8 cellular contexts compared by ENCODE assay signal in genomic region chr22:40107756-40108437, GRCh38.
DNase-seq lines count a peak whose midpoint lies in the region; ATAC-seq, FAIRE-seq and TF ChIP-seq lines count a peak whose summit lies in the region.

No MANE protein-coding gene starts in this region.

- H3K9me3 ChIP-seq in adrenal gland (replicated peaks in 1 of 3): no peaks in the 10 kb centered on the region
- no peaks in the 10 kb centered on the region for H3K9me3 ChIP-seq in kidney (ENCODE audit: control insufficient read depth in 1 of 2, low read length in 2 of 2)
- no peaks in the 10 kb centered on the region for H3K9me3 ChIP-seq in suprapubic skin

- TF ChIP-seq POLR2A in adrenal gland (IDR thresholded peaks at IDR 0.05) (no peak), suprapubic skin (IDR thresholded peaks at IDR 0.05) (no peak)

- TF ChIP-seq CTCF in adrenal gland (IDR thresholded peaks at IDR 0.05): no peak
- TF ChIP-seq CTCF in kidney (IDR thresholded peaks at IDR 0.05; ENCODE audit: borderline replicate concordance, extremely low read depth, insufficient read depth): no peak
- no peak for TF ChIP-seq CTCF in suprapubic skin (IDR thresholded peaks at IDR 0.05)

- DNase-seq in stimulated activated CD4-positive, alpha-beta T cell treated with anti-CD3 and anti-CD28 coated beads, Interleukin-12 subunit alpha, Interleukin-12 subunit beta, amount 100 ng/mL, for 4 hours: peak; percentile 16
- no peak for DNase-seq in stimulated activated CD4-positive, alpha-beta T cell treated with anti-CD3 and anti-CD28 coated beads, Interleukin-4, amount 100 ng/mL, for 1 hour
- peak in 6 of 7 donors; percentile 27 to 74 (median 46) for DNase-seq in adrenal gland
- DNase-seq in kidney: no peak
- DNase-seq in suprapubic skin (ENCODE audit: low spot score in 2 of 2): no peak
- DNase-seq in NK-92 treated with Interleukin-12 subunit alpha and Interleukin-12 subunit beta, amount 100 ng/mL, for 24 hours (lab: John Stamatoyannopoulos, UW): no peak
- DNase-seq in occipital lobe (lab: John Stamatoyannopoulos, UW): no peak

- H3K4me1 ChIP-seq in adrenal gland (replicated peaks in 1 of 2) (peaks cover 11 to 32% of the 10 kb centered on the region in 2 donors), kidney (ENCODE audit: control insufficient read depth in 1 of 2, insufficient read depth in 1 of 2, low read depth in 1 of 2, low read length in 2 of 2) (peaks cover 9 to 15% of the 10 kb centered on the region in 2 donors), suprapubic skin (peaks cover 24% of the 10 kb centered on the region)

- peak overlapping the region in 4 of 5 donors; percentile 7 to 68 (median 54) for H3K27ac ChIP-seq in adrenal gland
- H3K27ac ChIP-seq in kidney (ENCODE audit: low read depth in 2 of 2, low read length in 2 of 2): peak overlapping the region in 1 of 2 donors; percentile 68
- peak overlapping the region; percentile 37 for H3K27ac ChIP-seq in suprapubic skin

- H3K27me3 ChIP-seq in adrenal gland: no peaks in the 10 kb centered on the region
- H3K27me3 ChIP-seq in suprapubic skin: no peaks in the 10 kb centered on the region

- ATAC-seq in GM21390 (IDR thresholded peaks at IDR 0.05; ENCODE audit: unreplicated experiment): no peak

- intact Hi-C loops in adrenal gland (cut with DNase I) (no loop called here), kidney (cut with DNase I) (no loop called here)

- TF ChIP-seq EP300 in suprapubic skin (IDR thresholded peaks at IDR 0.05): no peak

- FAIRE-seq in kidney (lab: Jason Lieb, UNC): no peak

- 26 to 30% (median 30%) methylated on average over 6 of the region's 6 CpGs for WGBS in adrenal gland, 4 donors
- 10% methylated on average over 6 of the region's 6 CpGs for WGBS in suprapubic skin

- peak overlapping the region in 2 of 4 donors; percentile 14 to 46 for H3K4me3 ChIP-seq in adrenal gland
- H3K4me3 ChIP-seq in kidney (ENCODE audit: low read length in 2 of 2): peak overlapping the region; percentile 45 to 55
- peak overlapping the region; percentile 30 for H3K4me3 ChIP-seq in suprapubic skin

- H3K36me3 ChIP-seq in adrenal gland (replicated peaks in 1 of 2) (no peaks in the 10 kb centered on the region), kidney (ENCODE audit: control insufficient read depth in 1 of 2, insufficient read depth in 2 of 2, low read length in 2 of 2) (no peaks in the 10 kb centered on the region), suprapubic skin (no peaks in the 10 kb centered on the region)

- peak overlapping the region; percentile 6 to 57 for H3K9ac ChIP-seq in kidney (ENCODE audit: low read length in 2 of 2)

Comparison
In these comparisons a context has a peak if more than half of its experiments do, and no peak if none do; other contexts are left out.
1. DNase-seq: peak in stimulated activated CD4-positive, alpha-beta T cell treated with anti-CD3 and anti-CD28 coated beads, Interleukin-12 subunit alpha, Interleukin-12 subunit beta, amount 100 ng/mL, for 4 hours (single experiment) and adrenal gland (6 of 7); none in stimulated activated CD4-positive, alpha-beta T cell treated with anti-CD3 and anti-CD28 coated beads, Interleukin-4, amount 100 ng/mL, for 1 hour (single experiment), kidney (single experiment), suprapubic skin (0 of 2), NK-92 treated with Interleukin-12 subunit alpha and Interleukin-12 subunit beta, amount 100 ng/mL, for 24 hours (single experiment) and occipital lobe (single experiment).